25 cellular contexts compared by ENCODE assay signal in genomic region chr4:185221912-185222311, GRCh38. TPM values are rescaled to one million over a fixed set of nuclear protein-coding genes. Genes with fewer than 3 reads are reported as not detected.
DNase-seq lines count a peak whose midpoint lies in the region; ATAC-seq, FAIRE-seq and TF ChIP-seq lines count a peak whose summit lies in the region.
"Had no signal": no experiment of that assay in that cellular context is flagged by ENCODE, and none has a peak within 500 bp of the region (broad histone marks: within the 10 kb centered on the region; RNA-seq: fewer than 3 reads in every experiment).

No MANE protein-coding gene starts in this region.

- in situ Hi-C loops in GM23248 (cut with MboI): no loop called here

- CTCF ChIA-PET in activated CD8-positive, alpha-beta memory T cell treated with anti-CD3 and anti-CD28 coated beads, Interleukin-2, amount 10 ng/mL, durations not matched to agents 7 days and 5 days (lab: Charles Lee): no interaction called here

- no peaks in the 10 kb centered on the region for H3K27me3 ChIP-seq in GM23248 (replicated peaks; ENCODE audit: insufficient read depth)
- no peaks in the 10 kb centered on the region for H3K27me3 ChIP-seq in astrocyte (ENCODE audit: insufficient read depth, low read length)
- no peaks in the 10 kb centered on the region for H3K27me3 ChIP-seq in osteoblast (ENCODE audit: insufficient read depth, low read length)
- H3K27me3 ChIP-seq: MG63, SJCRH30 had no signal

- H3K4me3 ChIP-seq in GM23248: no peak overlapping the region
- no peak overlapping the region for H3K4me3 ChIP-seq in astrocyte (ENCODE audit: insufficient read depth, low read depth, low read length)
- no peak overlapping the region for H3K4me3 ChIP-seq in osteoblast (ENCODE audit: insufficient read depth, low read length)
- H3K4me3 ChIP-seq: MG63, PC-9, SJCRH30 had no signal

- no peaks in the 10 kb centered on the region for H3K27me3 Mint-ChIP-seq in IgD-negative memory B cell
- H3K27me3 Mint-ChIP-seq in astrocyte (ENCODE audit: low read depth, unreplicated experiment): no peaks in the 10 kb centered on the region
- H3K27me3 Mint-ChIP-seq in activated CD8-positive, alpha-beta memory T cell treated with anti-CD3 and anti-CD28 coated beads, Interleukin-2, amount 10 ng/mL, durations not matched to agents 7 days and 5 days: no peaks in the 10 kb centered on the region
- H3K27me3 Mint-ChIP-seq: CD4-positive, alpha-beta memory T cell had no signal

- FAIRE-seq in astrocyte (lab: Jason Lieb, UNC): peak; percentile 50
- FAIRE-seq: A204.1, H54 had no signal

- no peaks in the 10 kb centered on the region for H3K9me3 Mint-ChIP-seq in IgD-negative memory B cell
- no peaks in the 10 kb centered on the region for H3K9me3 Mint-ChIP-seq in astrocyte (ENCODE audit: unreplicated experiment)
- no peaks in the 10 kb centered on the region for H3K9me3 Mint-ChIP-seq in activated CD8-positive, alpha-beta memory T cell treated with anti-CD3 and anti-CD28 coated beads, Interleukin-2, amount 10 ng/mL, durations not matched to agents 7 days and 5 days (ENCODE audit: low read depth)

- peaks cover 47 to 58% (median 50%) of the 10 kb centered on the region in 3 donors for H3K4me1 Mint-ChIP-seq in IgD-negative memory B cell
- peaks cover 29% of the 10 kb centered on the region for H3K4me1 Mint-ChIP-seq in astrocyte (ENCODE audit: low read depth, unreplicated experiment)
- H3K4me1 Mint-ChIP-seq in activated CD8-positive, alpha-beta memory T cell treated with anti-CD3 and anti-CD28 coated beads, Interleukin-2, amount 10 ng/mL, durations not matched to agents 7 days and 5 days: peaks cover 1% of the 10 kb centered on the region

- H3K9me3 ChIP-seq in GM23248 (ENCODE audit: low read depth) (no peaks in the 10 kb centered on the region), astrocyte (ENCODE audit: insufficient read depth, low read depth, low read length) (no peaks in the 10 kb centered on the region), osteoblast (ENCODE audit: low read depth, low read length) (no peaks in the 10 kb centered on the region)
- H3K9me3 ChIP-seq: MG63, SJCRH30 had no signal

- peak overlapping the region in 2 of 3 donors; percentile 7 to 80 for H3K27ac Mint-ChIP-seq in IgD-negative memory B cell
- no peak overlapping the region for H3K27ac Mint-ChIP-seq in astrocyte (ENCODE audit: unreplicated experiment)
- H3K27ac Mint-ChIP-seq in activated CD8-positive, alpha-beta memory T cell treated with anti-CD3 and anti-CD28 coated beads, Interleukin-2, amount 10 ng/mL, durations not matched to agents 7 days and 5 days: no peak overlapping the region

- H3K9ac ChIP-seq in GM23248 (no peak overlapping the region), astrocyte (ENCODE audit: low read length) (no peak overlapping the region)

- no peaks in the 10 kb centered on the region for H4K20me1 ChIP-seq in GM23248 (ENCODE audit: insufficient read depth)
- H4K20me1 ChIP-seq in astrocyte (ENCODE audit: insufficient read depth, low read length): peaks cover 52% of the 10 kb centered on the region
- peaks cover 32% of the 10 kb centered on the region for H4K20me1 ChIP-seq in osteoblast (ENCODE audit: insufficient read depth, low read length)

- no peak for ATAC-seq in activated CD8-positive, alpha-beta memory T cell treated with anti-CD3 and anti-CD28 coated beads, Interleukin-2, amount 10 ng/mL, durations not matched to agents 7 days and 5 days
- ATAC-seq: Right ventricle myocardium inferior had no signal

- DNase-seq in GM23248 (no peak), astrocyte (ENCODE audit: low read depth) (no peak), osteoblast (ENCODE audit: insufficient read length, low spot score, missing footprints) (no peak), NCI-H128 (lab: John Stamatoyannopoulos, UW; ENCODE audit: unreplicated experiment) (no peak), NCI-H1694 (lab: John Stamatoyannopoulos, UW) (no peak)
- no peak for DNase-seq in activated CD8-positive, alpha-beta memory T cell treated with anti-CD3 and anti-CD28 coated beads, Interleukin-2, amount 10 ng/mL, durations not matched to agents 7 days and 5 days
- DNase-seq: AML-193; C1 segment of cervical spinal cord; CD4-positive, alpha-beta memory T cell; COR-L47; DMS 273 treated with DMSO at 0.1 percent for 48 hours; DMS79 treated with DMSO at 0.1 percent for 48 hours; GF-D8; KG1; MG63; NCI-H1105 treated with DMSO at 0.1 percent for 48 hours; NCI-H2029 treated with DMSO at 0.1 percent for 48 hours; NCI-H2227 treated with DMSO at 0.1 percent for 48 hours; NCI-H526 treated with DMSO at 0.1 percent for 48 hours; PC-9; SJCRH30 had no signal

- H3K79me2 ChIP-seq in GM23248 (ENCODE audit: insufficient read depth) (peaks cover 93% of the 10 kb centered on the region), astrocyte (ENCODE audit: insufficient read depth, low read length) (peaks cover 83% of the 10 kb centered on the region), osteoblast (ENCODE audit: insufficient read depth, low read length) (peaks cover 84% of the 10 kb centered on the region)

- no peaks in the 10 kb centered on the region for H3K9me2 ChIP-seq in GM23248 (ENCODE audit: insufficient read depth)

- TF ChIP-seq CTCF in astrocyte (IDR thresholded peaks at IDR 0.05; ENCODE audit: insufficient read depth, low read depth, low read length) (no peak), osteoblast (IDR thresholded peaks at IDR 0.05; ENCODE audit: extremely low read depth, low read depth, low read length) (no peak)

- H3K36me3 Mint-ChIP-seq in IgD-negative memory B cell: peaks cover 7% of the 10 kb centered on the region
- peaks cover 3% of the 10 kb centered on the region for H3K36me3 Mint-ChIP-seq in astrocyte (ENCODE audit: low read depth, unreplicated experiment)
- H3K36me3 Mint-ChIP-seq in activated CD8-positive, alpha-beta memory T cell treated with anti-CD3 and anti-CD28 coated beads, Interleukin-2, amount 10 ng/mL, durations not matched to agents 7 days and 5 days: peaks cover 6% of the 10 kb centered on the region

- peak overlapping the region; percentile 27; the same call in 1 of the 2 replicates for H3K27ac ChIP-seq in GM23248
- no peak overlapping the region for H3K27ac ChIP-seq in astrocyte (ENCODE audit: low read depth, low read length)
- H3K27ac ChIP-seq in osteoblast (ENCODE audit: low read depth, low read length): peak overlapping the region; percentile 39
- H3K27ac ChIP-seq: PC-9, SJCRH30 had no signal

- H3F3A ChIP-seq in GM23248 (ENCODE audit: insufficient read depth): peaks cover 35% of the 10 kb centered on the region

- WGBS in GM23248 (ENCODE audit: low coverage in 1 of 2, low lambda C conversion rate in 2 of 2, missing lambda C conversion rate in 2 of 2), 2 experiments: 85 to 87% methylated on average over 10 of the region's 10 CpGs

- no peaks in the 10 kb centered on the region for H3K36me3 ChIP-seq in GM23248 (ENCODE audit: low read depth)
- H3K36me3 ChIP-seq in astrocyte (ENCODE audit: insufficient read depth, low read length): no peaks in the 10 kb centered on the region
- H3K36me3 ChIP-seq in osteoblast (ENCODE audit: insufficient read depth, low read length): no peaks in the 10 kb centered on the region
- H3K36me3 ChIP-seq: MG63, SJCRH30 had no signal

- H3K4me3 Mint-ChIP-seq in IgD-negative memory B cell (peak overlapping the region in 1 of 4 donors; percentile 80), astrocyte (ENCODE audit: unreplicated experiment) (no peak overlapping the region)
- no peak overlapping the region for H3K4me3 Mint-ChIP-seq in activated CD8-positive, alpha-beta memory T cell treated with anti-CD3 and anti-CD28 coated beads, Interleukin-2, amount 10 ng/mL, durations not matched to agents 7 days and 5 days
- H3K4me3 Mint-ChIP-seq: CD4-positive, alpha-beta memory T cell had no signal

- H3K4me1 ChIP-seq in GM23248 (ENCODE audit: insufficient read depth): peaks cover 40% of the 10 kb centered on the region
- H3K4me1 ChIP-seq in astrocyte (ENCODE audit: insufficient read depth, low read length): peaks cover 23% of the 10 kb centered on the region
- H3K4me1 ChIP-seq in osteoblast (ENCODE audit: insufficient read depth, low read length): peaks cover 35% of the 10 kb centered on the region
- H3K4me1 ChIP-seq: SJCRH30 had no signal

- H2AFZ ChIP-seq in GM23248: no peak overlapping the region
- H2AFZ ChIP-seq in astrocyte (ENCODE audit: low read depth, low read length): no peak overlapping the region
- no peak overlapping the region for H2AFZ ChIP-seq in osteoblast (ENCODE audit: low read length)
- H2AFZ ChIP-seq: PC-9 had no signal

- H3K4me2 ChIP-seq in GM23248 (ENCODE audit: unreplicated experiment): no peak overlapping the region
- H3K4me2 ChIP-seq in astrocyte (ENCODE audit: low read length): peak overlapping the region; percentile 11
- H3K4me2 ChIP-seq in osteoblast (ENCODE audit: insufficient read depth, low read length): peak overlapping the region; percentile 55
- H3K4me2 ChIP-seq: PC-9 had no signal

RNA-seq across cellular contexts. Expression of gene SNX25, which starts 12.5 kb away (rescaled TPM):
- 23.6 and 50.0 TPM in 2 replicates for total RNA-seq in GM23248 (2014; rRNA removed; shearing (Covaris generic))
- polyA plus RNA-seq in GM23248 (2016; fragmentation: Nextera tagmentation; extraction: Ambion mirVana) (7.1 and 8.2 TPM in 2 replicates), IgD-negative memory B cell (24.4 TPM)
- total RNA-seq in astrocyte (29.2 and 29.5 TPM in 2 replicates), osteoblast (66.3 and 98.1 TPM in 2 replicates)
- total RNA-seq in activated CD8-positive, alpha-beta memory T cell treated with anti-CD3 and anti-CD28 coated beads, Interleukin-2, amount 10 ng/mL, durations not matched to agents 7 days and 5 days: 10 to 100 TPM; 16.2 to 16.9 TPM

RNA-seq across cellular contexts. Expression of gene CFAP97, which starts 18.1 kb away (rescaled TPM):
- total RNA-seq in GM23248 (2014; rRNA removed; shearing (Covaris generic)): 44.0 and 46.3 TPM in 2 replicates
- 49.2 and 50.8 TPM in 2 replicates for polyA plus RNA-seq in GM23248 (2016; fragmentation: Nextera tagmentation; extraction: Ambion mirVana)
- 66.3 TPM for polyA plus RNA-seq in IgD-negative memory B cell
- 22.1 and 22.7 TPM in 2 replicates for total RNA-seq in astrocyte
- 74.3 and 77.1 TPM in 2 replicates for total RNA-seq in osteoblast
- total RNA-seq in activated CD8-positive, alpha-beta memory T cell treated with anti-CD3 and anti-CD28 coated beads, Interleukin-2, amount 10 ng/mL, durations not matched to agents 7 days and 5 days: 10 to 100 TPM; 30.8 to 31.8 TPM

Comparison
In these comparisons a context has a peak if more than half of its experiments do, and no peak if none do; other contexts are left out.
1. H3K27ac Mint-ChIP-seq: peak in IgD-negative memory B cell (2 of 3); none in astrocyte (single experiment) and activated CD8-positive, alpha-beta memory T cell treated with anti-CD3 and anti-CD28 coated beads, Interleukin-2, amount 10 ng/mL, durations not matched to agents 7 days and 5 days (single experiment).